In genomic region chr2:64142817-64143153, GRCh38 we compare ENCODE assay signal across 8 cellular contexts. TPM values are rescaled to one million over a fixed set of nuclear protein-coding genes. Genes with fewer than 3 reads are reported as not detected.
A peak's percentile ranks its signal among the peaks of the same experiment; 100 is the strongest.
DNase-seq lines count a peak whose midpoint lies in the region; ATAC-seq and TF ChIP-seq lines count a peak whose summit lies in the region.

No MANE protein-coding gene starts in this region.

- H3K36me3 ChIP-seq in left lung: no peaks in the 10 kb centered on the region
- H3K36me3 ChIP-seq in thymus (ENCODE audit: control insufficient read depth, insufficient read depth): no peaks in the 10 kb centered on the region

- peaks cover 4 to 52% of the 10 kb centered on the region in 2 donors for H3K4me1 ChIP-seq in left lung
- peaks cover 10% of the 10 kb centered on the region for H3K4me1 ChIP-seq in thymus (ENCODE audit: control insufficient read depth, insufficient read depth, low read length)

- H3K27ac ChIP-seq in left lung: peak overlapping the region; percentile 98 to 99
- peak overlapping the region; percentile 46 for H3K27ac ChIP-seq in thymus (ENCODE audit: low read depth)

- H3K4me3 ChIP-seq in left lung: peak overlapping the region; percentile 84 to 85
- peak overlapping the region; percentile 99 for H3K4me3 ChIP-seq in thymus (ENCODE audit: low read length)

- CTCF ChIA-PET in activated CD4-positive, alpha-beta T cell treated with anti-CD3 and anti-CD28 coated beads, Interleukin-2, amount 10 ng/mL, durations not matched to agents 7 days and 5 days (lab: Charles Lee): interaction anchor here (1.0 kb wide), 1 partner anchor 10 kb away, joined by 3 read pairs; no protein-coding TSS in a partner anchor

- POLR2A ChIA-PET in activated CD4-positive, alpha-beta T cell treated with anti-CD3 and anti-CD28 coated beads, Interleukin-2, amount 10 ng/mL, durations not matched to agents 7 days and 5 days (lab: Charles Lee): no interaction called here

- H3K9me3 Mint-ChIP-seq in activated CD4-positive, alpha-beta T cell treated with anti-CD3 and anti-CD28 coated beads, Interleukin-2, amount 10 ng/mL, durations not matched to agents 7 days and 5 days: no peaks in the 10 kb centered on the region
- H3K9me3 Mint-ChIP-seq in activated T-helper 2 cell treated with anti-CD3 and anti-CD28 coated beads, Interferon-gamma antibody, Interleukin-2, Interleukin-4, amounts not matched to agents 10 μg/mL and 5 μg/mL and 100 μg/mL, durations not matched to agents 14 hours and 24 hours and 36 hours: no peaks in the 10 kb centered on the region

- H3K36me3 Mint-ChIP-seq in activated CD4-positive, alpha-beta T cell treated with anti-CD3 and anti-CD28 coated beads, Interleukin-2, amount 10 ng/mL, durations not matched to agents 7 days and 5 days (ENCODE audit: low read depth): peaks cover 24% of the 10 kb centered on the region
- peaks cover 30% of the 10 kb centered on the region for H3K36me3 Mint-ChIP-seq in activated T-helper 2 cell treated with anti-CD3 and anti-CD28 coated beads, Interferon-gamma antibody, Interleukin-2, Interleukin-4, amounts not matched to agents 10 μg/mL and 5 μg/mL and 100 μg/mL, durations not matched to agents 14 hours and 24 hours and 36 hours (ENCODE audit: low read depth)

- TF ChIP-seq CTCF in left lung (IDR thresholded peaks at IDR 0.05): no peak

- H3K27me3 ChIP-seq in left lung (no peaks in the 10 kb centered on the region), thymus (ENCODE audit: control insufficient read depth, insufficient read depth) (no peaks in the 10 kb centered on the region)

- no peaks in the 10 kb centered on the region for H3K27me3 Mint-ChIP-seq in activated CD4-positive, alpha-beta T cell treated with anti-CD3 and anti-CD28 coated beads, Interleukin-2, amount 10 ng/mL, durations not matched to agents 7 days and 5 days
- H3K27me3 Mint-ChIP-seq in activated T-helper 2 cell treated with anti-CD3 and anti-CD28 coated beads, Interferon-gamma antibody, Interleukin-2, Interleukin-4, amounts not matched to agents 10 μg/mL and 5 μg/mL and 100 μg/mL, durations not matched to agents 14 hours and 24 hours and 36 hours (ENCODE audit: low read depth): no peaks in the 10 kb centered on the region

- ATAC-seq in left lung: no peak
- no peak for ATAC-seq in GM21576 (IDR thresholded peaks at IDR 0.05; ENCODE audit: unreplicated experiment)
- no peak for ATAC-seq in GM19328 (IDR thresholded peaks at IDR 0.05; ENCODE audit: unreplicated experiment)

- no peak for DNase-seq in activated CD4-positive, alpha-beta T cell treated with anti-CD3 and anti-CD28 coated beads, Interleukin-2, amount 10 ng/mL, durations not matched to agents 7 days and 5 days
- DNase-seq in activated CD4-positive, alpha-beta T cell treated with anti-CD3 and anti-CD28 coated beads, Interleukin-2, amount 50 U/mL, for 48 hours: no peak
- DNase-seq in activated T-helper 2 cell treated with anti-CD3 and anti-CD28 coated beads, Interferon-gamma antibody, Interleukin-2, Interleukin-4, amounts not matched to agents 10 μg/mL and 5 μg/mL and 100 μg/mL, durations not matched to agents 14 hours and 24 hours and 36 hours (ENCODE audit: low spot score): no peak
- DNase-seq in left lung: no peak
- no peak for DNase-seq in NCI-H128 (lab: John Stamatoyannopoulos, UW; ENCODE audit: unreplicated experiment)

- intact Hi-C loops in activated T-helper 2 cell treated with anti-CD3 and anti-CD28 coated beads, Interferon-gamma antibody, Interleukin-2, Interleukin-4, amounts not matched to agents 10 μg/mL and 5 μg/mL and 100 μg/mL, durations not matched to agents 14 hours and 24 hours and 36 hours (cut with micrococcal nuclease): loop anchor here (1.0 to 5.0 kb wide), 8 partner anchors 14 to 1085 kb away; partner anchors contain the start of genes ACTR2 and AFTPH
- intact Hi-C loops in left lung (cut with DNase I): loop anchor here in 1 of 2 donors (5.0 kb wide), 1 partner anchor 80 kb away; no protein-coding TSS in a partner anchor

- H3K4me3 Mint-ChIP-seq in activated CD4-positive, alpha-beta T cell treated with anti-CD3 and anti-CD28 coated beads, Interleukin-2, amount 10 ng/mL, durations not matched to agents 7 days and 5 days: peak overlapping the region; percentile 84
- H3K4me3 Mint-ChIP-seq in activated T-helper 2 cell treated with anti-CD3 and anti-CD28 coated beads, Interferon-gamma antibody, Interleukin-2, Interleukin-4, amounts not matched to agents 10 μg/mL and 5 μg/mL and 100 μg/mL, durations not matched to agents 14 hours and 24 hours and 36 hours (ENCODE audit: low read depth): peak overlapping the region; percentile 89

- no peaks in the 10 kb centered on the region for H3K9me3 ChIP-seq in left lung
- no peaks in the 10 kb centered on the region for H3K9me3 ChIP-seq in thymus (ENCODE audit: control insufficient read depth)

- peak overlapping the region; percentile 96 for H3K27ac Mint-ChIP-seq in activated CD4-positive, alpha-beta T cell treated with anti-CD3 and anti-CD28 coated beads, Interleukin-2, amount 10 ng/mL, durations not matched to agents 7 days and 5 days
- peak overlapping the region; percentile 91 for H3K27ac Mint-ChIP-seq in activated T-helper 2 cell treated with anti-CD3 and anti-CD28 coated beads, Interferon-gamma antibody, Interleukin-2, Interleukin-4, amounts not matched to agents 10 μg/mL and 5 μg/mL and 100 μg/mL, durations not matched to agents 14 hours and 24 hours and 36 hours

- WGBS in thymus: 14% methylated on average over 3 of the region's 3 CpGs

- peaks cover 38% of the 10 kb centered on the region for H3K4me1 Mint-ChIP-seq in activated CD4-positive, alpha-beta T cell treated with anti-CD3 and anti-CD28 coated beads, Interleukin-2, amount 10 ng/mL, durations not matched to agents 7 days and 5 days
- H3K4me1 Mint-ChIP-seq in activated T-helper 2 cell treated with anti-CD3 and anti-CD28 coated beads, Interferon-gamma antibody, Interleukin-2, Interleukin-4, amounts not matched to agents 10 μg/mL and 5 μg/mL and 100 μg/mL, durations not matched to agents 14 hours and 24 hours and 36 hours (ENCODE audit: low read depth): peaks cover 34% of the 10 kb centered on the region

RNA-seq across cellular contexts. Expression of gene PELI1, which starts 1.4 kb away (rescaled TPM):
- total RNA-seq in activated CD4-positive, alpha-beta T cell treated with anti-CD3 and anti-CD28 coated beads, Interleukin-2, amount 10 ng/mL, durations not matched to agents 7 days and 5 days: 10 to 100 TPM; 25.6 to 29.8 TPM
- total RNA-seq in activated T-helper 2 cell treated with anti-CD3 and anti-CD28 coated beads, Interferon-gamma antibody, Interleukin-2, Interleukin-4, amounts not matched to agents 10 μg/mL and 5 μg/mL and 100 μg/mL, durations not matched to agents 14 hours and 24 hours and 36 hours: 21.6 and 25.1 TPM in 2 replicates
- 10 to 100 TPM; 37.5 to 41.3 TPM for total RNA-seq in left lung
- 61.2 TPM for polyA plus RNA-seq in thymus
